ENCODE assay signal across 1 cellular context in the genomic region with DNA sequence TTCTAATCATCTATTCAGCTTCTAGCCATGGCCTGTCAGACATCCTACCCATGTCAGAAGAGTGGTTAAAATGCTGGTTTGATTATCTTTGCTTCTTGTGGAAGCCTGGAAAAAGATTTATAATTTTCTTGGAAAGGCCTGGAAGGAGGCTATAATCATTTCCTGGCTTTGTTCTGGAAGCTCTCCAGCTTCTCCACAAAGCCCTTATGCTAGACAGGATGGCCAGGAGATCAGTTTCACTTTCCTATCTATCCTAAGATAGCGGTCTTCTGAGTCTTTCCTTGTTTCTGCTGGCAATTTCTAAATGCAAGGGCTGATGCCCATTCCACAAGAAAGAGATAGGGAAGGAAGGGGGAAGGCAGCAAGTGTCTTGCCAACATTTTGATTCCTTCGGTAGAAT.
TF ChIP-seq lines count a peak whose summit lies in the region.

No MANE protein-coding gene starts in this region.

TF ChIP-seq in WTC11, 78 proteins besides CTCF, POLR2A, EP300 and RAD21 (continued from another document):
- TF ChIP-seq GABPB1 (CRISPR knock-in tag; IDR thresholded peaks at IDR 0.05) = no peak
- TF ChIP-seq HMGA2 (CRISPR knock-in tag; IDR thresholded peaks at IDR 0.05) = no peak
- TF ChIP-seq, protein P1, sequence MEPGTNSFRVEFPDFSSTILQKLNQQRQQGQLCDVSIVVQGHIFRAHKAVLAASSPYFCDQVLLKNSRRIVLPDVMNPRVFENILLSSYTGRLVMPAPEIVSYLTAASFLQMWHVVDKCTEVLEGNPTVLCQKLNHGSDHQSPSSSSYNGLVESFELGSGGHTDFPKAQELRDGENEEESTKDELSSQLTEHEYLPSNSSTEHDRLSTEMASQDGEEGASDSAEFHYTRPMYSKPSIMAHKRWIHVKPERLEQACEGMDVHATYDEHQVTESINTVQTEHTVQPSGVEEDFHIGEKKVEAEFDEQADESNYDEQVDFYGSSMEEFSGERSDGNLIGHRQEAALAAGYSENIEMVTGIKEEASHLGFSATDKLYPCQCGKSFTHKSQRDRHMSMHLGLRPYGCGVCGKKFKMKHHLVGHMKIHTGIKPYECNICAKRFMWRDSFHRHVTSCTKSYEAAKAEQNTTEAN (CRISPR knock-in tag; IDR thresholded peaks at IDR 0.05) = no peak
- no peak for TF ChIP-seq CREB1 (CRISPR knock-in tag; IDR thresholded peaks at IDR 0.05)
- TF ChIP-seq ATF6 (CRISPR knock-in tag; IDR thresholded peaks at IDR 0.05) = no peak
- TF ChIP-seq NR2C2 (CRISPR knock-in tag; IDR thresholded peaks at IDR 0.05) = no peak
